8 cellular contexts compared by ENCODE assay signal in genomic region chr6:132400641-132401119, GRCh38. TPM values are rescaled to one million over a fixed set of nuclear protein-coding genes. Genes with fewer than 3 reads are reported as not detected.
A peak's percentile ranks its signal among the peaks of the same experiment; 100 is the strongest.
DNase-seq lines count a peak whose midpoint lies in the region; ATAC-seq and TF ChIP-seq lines count a peak whose summit lies in the region.

No MANE protein-coding gene starts in this region.

- TF ChIP-seq CTCF in RWPE2 (IDR thresholded peaks at IDR 0.05; ENCODE audit: poor library complexity, severe bottlenecking): no peak
- no peak for TF ChIP-seq CTCF in gastroesophageal sphincter (IDR thresholded peaks at IDR 0.05)
- no peak for TF ChIP-seq CTCF in retinal pigment epithelial cell (conservative IDR thresholded peaks at IDR 0.05; ENCODE audit: low read depth, low read length)

- no peaks in the 10 kb centered on the region for H3K27me3 ChIP-seq in RWPE2 (ENCODE audit: insufficient read depth, poor library complexity, severe bottlenecking)
- H3K27me3 ChIP-seq in gastroesophageal sphincter: peaks cover 20% of the 10 kb centered on the region

- WGBS in gastroesophageal sphincter (ENCODE audit: low coverage in 1 of 2), 2 donors: 0% methylated on average over 3 of the region's 33 CpGs; no CpG with 5 or more reads in 1 of the 2 donors

- TF ChIP-seq EP300 in gastroesophageal sphincter (IDR thresholded peaks at IDR 0.05): no peak

- peak; percentile 6 for ATAC-seq in GM21447 (IDR thresholded peaks at IDR 0.05; ENCODE audit: unreplicated experiment)
- ATAC-seq in RWPE2 (ENCODE audit: low read depth): peak; percentile 45
- peak; percentile 26 for ATAC-seq in gastroesophageal sphincter
- no peak for ATAC-seq in HG03354 (IDR thresholded peaks at IDR 0.05; ENCODE audit: poor library complexity, severe bottlenecking, unreplicated experiment)
- ATAC-seq in HG03520 (IDR thresholded peaks at IDR 0.05; ENCODE audit: unreplicated experiment): no peak

- H3K4me1 ChIP-seq in RWPE2 (ENCODE audit: insufficient read depth, poor library complexity, severe bottlenecking) (peaks cover 9% of the 10 kb centered on the region), gastroesophageal sphincter (peaks cover 0 to 36% (median 7%) of the 10 kb centered on the region in 3 donors)

- no peaks in the 10 kb centered on the region for H3K36me3 ChIP-seq in RWPE2 (ENCODE audit: low read depth)
- H3K36me3 ChIP-seq in gastroesophageal sphincter: no peaks in the 10 kb centered on the region

- DNase-seq in RWPE2 (ENCODE audit: low spot score) (no peak), retinal pigment epithelial cell (ENCODE audit: low read depth) (no peak), NCI-H128 (lab: John Stamatoyannopoulos, UW; ENCODE audit: unreplicated experiment) (no peak)
- no peak for DNase-seq in activated CD4-positive, alpha-beta T cell treated with anti-CD3 and anti-CD28 coated beads for 1 hour

- TF ChIP-seq POLR2A in gastroesophageal sphincter (IDR thresholded peaks at IDR 0.05): no peak

- H3K9me3 ChIP-seq in RWPE2 (ENCODE audit: severe bottlenecking) (no peaks in the 10 kb centered on the region), gastroesophageal sphincter (no peaks in the 10 kb centered on the region)

- H3K4me3 ChIP-seq in RWPE2 (ENCODE audit: severe bottlenecking) (peak overlapping the region; percentile 98), gastroesophageal sphincter (peak overlapping the region; percentile 72 to 79), retinal pigment epithelial cell (ENCODE audit: low read length) (peak overlapping the region; percentile 71)

- H3K27ac ChIP-seq in RWPE2 (ENCODE audit: poor library complexity, severe bottlenecking) (no peak overlapping the region), gastroesophageal sphincter (peak overlapping the region; percentile 10 to 85 (median 74))

RNA-seq across cellular contexts. Expression of gene MOXD1, which starts 0.6 kb away (rescaled TPM):
- total RNA-seq in gastroesophageal sphincter: 10 to 100 TPM; 20.3 to 37.3 (median 33.2) TPM

Comparison
In these comparisons a context has a peak if more than half of its experiments do, and no peak if none do; other contexts are left out.
1. ATAC-seq: peak in GM21447 (single experiment), RWPE2 (single experiment) and gastroesophageal sphincter (single experiment); none in HG03354 (single experiment) and HG03520 (single experiment).
2. Peak in every context shown above with its lines, with median percentiles within 50 percentile points of each other: H3K4me3 ChIP-seq.